ENCODE assay signal across 7 cellular contexts in the genomic region with DNA sequence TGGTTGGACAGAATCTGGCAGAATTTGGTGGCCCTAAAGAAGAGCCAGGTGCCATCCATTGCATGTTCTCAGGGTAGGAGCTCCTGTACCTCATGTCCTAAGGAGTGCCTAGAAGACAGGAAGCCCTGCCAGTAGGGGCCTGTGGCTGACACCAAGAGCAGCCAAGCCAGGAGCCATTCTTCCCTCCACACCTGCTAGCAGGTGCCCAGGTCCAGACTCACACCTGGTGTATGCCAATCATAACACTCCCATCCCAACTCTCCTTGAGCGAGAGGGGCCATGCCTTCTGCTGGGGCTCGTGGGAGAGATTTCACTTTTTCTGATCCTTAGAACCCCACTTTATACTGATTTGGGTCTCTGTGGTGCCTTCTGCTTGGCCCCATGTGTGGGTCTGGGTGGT. TPM values are rescaled to one million over a fixed set of nuclear protein-coding genes. Genes with fewer than 3 reads are reported as not detected.
"Had no signal": no experiment of that assay in that cellular context is flagged by ENCODE, and none has a peak within 500 bp of the region (broad histone marks: within the 10 kb centered on the region; RNA-seq: fewer than 3 reads in every experiment).

No MANE protein-coding gene starts in this region.

- H3K4me2 ChIP-seq: GM23338 had no signal

- H2AFZ ChIP-seq: GM23338 had no signal

- DNase-seq: H9, HCEC 1CT, KBM-7 had no signal

- ATAC-seq: GM23338, HepG2 had no signal

- H3K4me3 ChIP-seq: GM23338 had no signal

- H3K27ac ChIP-seq: HL-60 had no signal

RNA-seq across cellular contexts. Expression of a gene that starts 26.5 kb away (rescaled TPM):
- polyA plus RNA-seq: IgD-negative memory B cell had no signal
